Comparison of ENCODE assay signal across 8 cellular contexts in the genomic region with DNA sequence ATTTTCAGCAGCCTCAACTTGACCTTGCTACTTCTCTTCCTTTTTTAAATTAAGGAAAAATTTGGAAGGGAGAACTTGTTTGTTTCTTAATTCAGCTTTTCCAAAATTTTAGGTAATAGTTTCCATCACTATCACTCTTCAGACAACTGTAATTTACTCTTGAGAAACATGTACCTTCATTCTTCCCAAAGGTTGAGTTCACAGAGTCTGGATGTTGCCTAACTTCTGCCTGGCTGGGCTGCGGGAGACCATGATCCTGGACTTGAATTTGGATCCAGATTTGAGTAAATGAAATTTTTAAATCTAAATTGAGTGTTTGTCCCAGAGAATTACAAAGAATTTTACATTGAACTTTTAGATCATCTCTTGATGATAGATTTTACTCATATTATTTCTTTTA.
"Had no signal": no experiment of that assay in that cellular context is flagged by ENCODE, and none has a peak within 500 bp of the region (broad histone marks: within the 10 kb centered on the region; RNA-seq: fewer than 3 reads in every experiment).

No MANE protein-coding gene starts in this region.

- H3K27ac Mint-ChIP-seq: IgD-negative memory B cell had no signal

- H3K27ac ChIP-seq: HL-60, KMS-11 had no signal

- ATAC-seq: HepG2, K562 had no signal

- H3K9me3 Mint-ChIP-seq: IgD-negative memory B cell had no signal

- H3K4me3 Mint-ChIP-seq: IgD-negative memory B cell had no signal

- DNase-seq: IMR-90, KBM-7, KG1 had no signal

- H3K27me3 Mint-ChIP-seq: IgD-negative memory B cell had no signal
